ENCODE assay signal across 23 cellular contexts in the genomic region with DNA sequence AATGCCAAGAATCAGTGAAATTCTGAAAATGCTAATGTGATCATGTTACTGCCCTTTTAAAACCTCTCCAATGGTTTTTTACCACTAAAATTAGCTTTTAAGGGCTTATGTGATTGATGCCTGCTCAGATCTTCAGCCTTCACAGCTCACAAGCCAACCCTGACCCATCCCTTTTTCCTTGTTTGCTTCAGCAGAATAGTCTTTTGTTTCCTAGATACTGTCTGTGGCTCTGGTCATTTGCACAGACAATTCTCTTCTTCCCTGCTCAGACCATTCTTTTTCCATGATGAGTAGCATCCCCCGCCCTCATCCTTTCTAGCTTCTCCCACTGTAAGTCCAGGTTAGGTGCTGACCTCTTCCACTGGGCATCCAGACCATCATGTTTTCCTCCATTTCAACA.
"Had no signal": no experiment of that assay in that cellular context is flagged by ENCODE, and none has a peak within 500 bp of the region (broad histone marks: within the 10 kb centered on the region; RNA-seq: fewer than 3 reads in every experiment).

No MANE protein-coding gene starts in this region.

- DNase-seq: activated CD4-positive, alpha-beta memory T cell treated with anti-CD3 and anti-CD28 coated beads for 36 hours; activated CD4-positive, alpha-beta T cell treated with anti-CD3 and anti-CD28 coated beads, Interleukin-2, amount 10 ng/mL, durations not matched to agents 7 days and 5 days; activated CD8-positive, alpha-beta memory T cell treated with anti-CD3 and anti-CD28 coated beads, Interleukin-2, amount 50 U/mL, for 4 hours; activated gamma-delta T cell treated with Interleukin-2 at 50 U/mL for 16 hours; activated naive CD4-positive, alpha-beta T cell treated with anti-CD3 and anti-CD28 coated beads for 36 hours; activated T-cell treated with anti-CD3 and anti-CD28 coated beads for 4 hours; activated T-cell treated with anti-CD3 and anti-CD28 coated beads, Interleukin-2, amount 50 U/mL, for 4 hours; adrenal gland; body of pancreas; Kasumi-1; KG1; MG63; NCI-H1048; NCI-H1436 treated with DMSO at 0.1 percent for 48 hours; NCI-H187; NCI-H2029 treated with DMSO at 0.1 percent for 48 hours; NCI-H2107; NCI-H226; NCI-H446 treated with DMSO at 0.1 percent for 48 hours; NCI-H524; NCI-H774; SHP77; SJCRH30 had no signal
